Comparison of ENCODE assay signal across 20 cellular contexts in the genomic region with DNA sequence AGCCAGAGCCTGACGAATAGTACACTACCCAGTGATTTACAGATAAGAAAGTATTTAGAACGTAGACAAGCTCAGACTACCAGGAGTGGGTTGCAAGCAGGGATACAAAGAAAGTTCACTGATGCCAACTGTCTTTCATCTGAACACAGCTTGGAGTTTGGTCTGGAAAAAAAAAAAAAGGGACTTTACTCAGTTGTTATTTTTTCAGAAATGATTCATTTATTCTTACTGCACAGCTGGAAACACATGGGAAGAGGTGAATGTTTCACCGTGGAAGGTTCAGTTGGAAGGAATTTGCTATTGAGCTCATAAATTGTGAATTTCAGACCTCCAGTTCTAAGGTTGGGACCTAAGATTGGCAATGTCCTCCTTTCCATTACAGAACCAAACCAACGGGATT.
"Had no signal": no experiment of that assay in that cellular context is flagged by ENCODE, and none has a peak within 500 bp of the region (broad histone marks: within the 10 kb centered on the region; RNA-seq: fewer than 3 reads in every experiment).

No MANE protein-coding gene starts in this region.

- H3K4me3 Mint-ChIP-seq: endodermal cell, immature natural killer cell, memory B cell, naive B cell, nephron, type B pancreatic cell had no signal

- H3K27ac ChIP-seq: colonic mucosa, foreskin keratinocyte, left ventricle myocardium inferior, lower lobe of right lung, skin epidermis, thyroid gland, uterus had no signal

- H3K36me3 ChIP-seq: colonic mucosa, left ventricle myocardium inferior, lower lobe of right lung, thyroid gland, uterus had no signal

- H3K4me1 ChIP-seq: colonic mucosa, foreskin keratinocyte, left ventricle myocardium inferior, lower lobe of right lung, thyroid gland, uterus had no signal

- H3K27me3 Mint-ChIP-seq: memory B cell, type B pancreatic cell had no signal

- ATAC-seq: foreskin keratinocyte, lower lobe of right lung, sciatic nerve had no signal

- H3K36me3 Mint-ChIP-seq: memory B cell, naive B cell, type B pancreatic cell had no signal

- H3K9me3 ChIP-seq: colonic mucosa, lower lobe of right lung, thyroid gland, uterus had no signal

- H3K27me3 ChIP-seq: colonic mucosa, thyroid gland, uterus had no signal

- H3K4me3 ChIP-seq: colonic mucosa, left ventricle myocardium inferior, lower lobe of right lung, skin epidermis, thyroid gland, uterus had no signal

- DNase-seq: cerebellar nuclear complex; colonic mucosa; dermis blood vessel endothelial cell; endodermal cell; erythroblast; immature natural killer cell; left cardiac atrium; left ventricle myocardium inferior; lower lobe of right lung; naive B cell; stimulated activated CD4-positive, alpha-beta T cell treated with anti-CD3 and anti-CD28 coated beads, Interleukin-12 subunit alpha, Interleukin-12 subunit beta, amount 100 ng/mL, for 4 hours; stimulated activated naive CD4-positive, alpha-beta T cell treated with Interleukin-2 at 50 U/mL for 16 hours; thyroid gland; uterus had no signal

- H3K4me1 Mint-ChIP-seq: endodermal cell, memory B cell, naive B cell had no signal

- H3K27ac Mint-ChIP-seq: endodermal cell, immature natural killer cell, memory B cell, naive B cell, nephron, type B pancreatic cell had no signal
